In genomic region chr17:412211-413015, GRCh38 we compare ENCODE assay signal across 8 cellular contexts. TPM values are rescaled to one million over a fixed set of nuclear protein-coding genes. Genes with fewer than 3 reads are reported as not detected.
A peak's percentile ranks its signal among the peaks of the same experiment; 100 is the strongest.
DNase-seq lines count a peak whose midpoint lies in the region; ATAC-seq, FAIRE-seq and TF ChIP-seq lines count a peak whose summit lies in the region.

No MANE protein-coding gene starts in this region.

- peaks cover 21% of the 10 kb centered on the region for H3K27me3 Mint-ChIP-seq in glutamatergic neuron (ENCODE audit: unreplicated experiment)

- H3K9me3 Mint-ChIP-seq in glutamatergic neuron (ENCODE audit: unreplicated experiment), result peaks cover 17% of the 10 kb centered on the region

- no peak overlapping the region for H3K4me3 Mint-ChIP-seq in glutamatergic neuron (ENCODE audit: unreplicated experiment)

- DNase-seq in DMS53 (lab: John Stamatoyannopoulos, UW), result peak; percentile 70
- peak; percentile 69 for DNase-seq in HTR-8/SVneo (ENCODE audit: insufficient read length, low spot score)
- peak; percentile 42 to 54 for DNase-seq in SHP77 (lab: John Stamatoyannopoulos, UW)
- DNase-seq in activated naive CD4-positive, alpha-beta T cell treated with anti-CD3 and anti-CD28 coated beads, Interleukin-2, amount 50 U/mL, for 16 hours, result peak; percentile 68
- peak; percentile 63 for DNase-seq in glutamatergic neuron
- no peak for DNase-seq in sigmoid colon
- no peak for DNase-seq in iPS-NIHi11 (ENCODE audit: low spot score)

- no peaks in the 10 kb centered on the region for H3K36me3 Mint-ChIP-seq in glutamatergic neuron (ENCODE audit: unreplicated experiment)

- intact Hi-C loops in sigmoid colon (cut with DNase I), result loop anchor here (1.0 to 5.0 kb wide), 3 partner anchors 288 to 585 kb away; partner anchors contain the start of gene TIMM22

- H3K27ac Mint-ChIP-seq in glutamatergic neuron (ENCODE audit: unreplicated experiment), result no peak overlapping the region

- ATAC-seq in GM18909 (IDR thresholded peaks at IDR 0.05; ENCODE audit: poor library complexity, unreplicated experiment), result no peak

- FAIRE-seq in HTR-8/SVneo (lab: Jason Lieb, UNC), result peak; percentile 82

- H3K27me3 ChIP-seq in sigmoid colon, result no peaks in the 10 kb centered on the region

- no peak overlapping the region for H3K4me3 ChIP-seq in sigmoid colon

- WGBS in sigmoid colon, 2 donors, result 53 to 63% methylated on average over 15 of the region's 15 CpGs

- peaks cover 0 to 25% (median 20%) of the 10 kb centered on the region in 4 donors for H3K4me1 ChIP-seq in sigmoid colon

- peaks cover 6% of the 10 kb centered on the region for H3K4me1 Mint-ChIP-seq in glutamatergic neuron (ENCODE audit: low read depth, unreplicated experiment)

- TF ChIP-seq POLR2A in sigmoid colon (IDR thresholded peaks at IDR 0.05), result no peak

- no peak for TF ChIP-seq EP300 in sigmoid colon (IDR thresholded peaks at IDR 0.05)

- TF ChIP-seq CTCF in glutamatergic neuron (IDR thresholded peaks at IDR 0.05; ENCODE audit: partially characterized antibody, unreplicated experiment) (peak; percentile 77), sigmoid colon (IDR thresholded peaks at IDR 0.05) (peak; percentile 57 to 68 (median 67))

- no peaks in the 10 kb centered on the region for H3K9me3 ChIP-seq in sigmoid colon

- H3K27ac ChIP-seq in sigmoid colon, result peak overlapping the region in 1 of 4 donors; percentile 87

- peaks cover 0 to 11% (median 0%) of the 10 kb centered on the region in 4 donors for H3K36me3 ChIP-seq in sigmoid colon

RNA-seq across cellular contexts. Expression of gene RFLNB, which starts 33.3 kb away (rescaled TPM):
- total RNA-seq in glutamatergic neuron (ENCODE audit: unreplicated experiment) (10.7 TPM), sigmoid colon (10 to 100 TPM; 17.1 to 32.7 (median 26.7) TPM)
- polyA plus RNA-seq in sigmoid colon, result 10 to 100 TPM in 2 of 3 donors, 1 to 10 TPM in 1; 6.4 to 28.2 (median 12.5) TPM

RNA-seq across cellular contexts. Expression of gene RPH3AL, which starts 59.8 kb away (rescaled TPM):
- 22.3 TPM for total RNA-seq in glutamatergic neuron (ENCODE audit: unreplicated experiment)
- 10 to 100 TPM in 1 of 4 donors, 1 to 10 TPM in 3; 1.8 to 12.7 (median 3.1) TPM for total RNA-seq in sigmoid colon
- polyA plus RNA-seq in sigmoid colon, result 10 to 100 TPM; 14.2 to 23.1 (median 15.0) TPM

Comparison
In these comparisons a context has a peak if more than half of its experiments do, and no peak if none do; other contexts are left out.
1. DNase-seq: peak in DMS53 (single experiment), HTR-8/SVneo (single experiment), SHP77 (2 of 2), activated naive CD4-positive, alpha-beta T cell treated with anti-CD3 and anti-CD28 coated beads, Interleukin-2, amount 50 U/mL, for 16 hours (single experiment) and glutamatergic neuron (single experiment); none in sigmoid colon (single experiment) and iPS-NIHi11 (single experiment).